Comparison of ENCODE assay signal across 8 cellular contexts in the genomic region with DNA sequence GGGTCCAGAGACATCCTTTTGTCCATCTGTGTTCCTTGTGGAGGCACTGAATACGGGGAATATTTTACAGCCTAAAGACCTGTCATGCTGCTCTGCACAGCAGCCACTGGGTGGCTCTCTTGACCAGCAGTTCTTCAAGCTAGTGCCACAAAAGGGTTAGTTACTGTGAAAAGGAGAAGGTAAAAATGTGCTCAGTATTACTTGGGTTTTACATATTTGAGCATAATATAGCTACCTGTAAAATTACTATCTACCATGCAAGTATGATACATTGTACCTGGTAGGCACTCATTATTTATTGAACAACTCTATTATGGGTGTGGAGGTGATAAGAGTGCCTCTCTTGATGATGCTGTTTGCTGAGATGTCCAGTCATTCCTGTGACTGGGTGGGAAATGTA. TPM values are rescaled to one million over a fixed set of nuclear protein-coding genes. Genes with fewer than 3 reads are reported as not detected.
A peak's percentile ranks its signal among the peaks of the same experiment; 100 is the strongest.
DNase-seq lines count a peak whose midpoint lies in the region; ATAC-seq and TF ChIP-seq lines count a peak whose summit lies in the region.

No MANE protein-coding gene starts in this region.

- in situ Hi-C loops in KBM-7 (cut with MboI; ENCODE audit: low pct_unique_long_range_greater_than_20kb, low sequenced_read_pairs): no loop called here

- POLR2A ChIA-PET in PC-3 (lab: Charles Lee; ENCODE audit: unreplicated experiment): no interaction called here

- H3K9me2 ChIP-seq in PC-3 (replicated peaks; ENCODE audit: low read length): no peaks in the 10 kb centered on the region

- BruUV-seq in PC-3 (replicated peaks; lab: Mats Ljungman, UMichigan): no TSS peak

- TF ChIP-seq CTCF in PC-3 (conservative IDR thresholded peaks at IDR 0.05; ENCODE audit: low read depth, low read length): peak; percentile 98

- H3K27ac ChIP-seq in PC-3 (ENCODE audit: low read length): no peak overlapping the region

- no peak overlapping the region for H3K4me2 ChIP-seq in PC-3 (ENCODE audit: low read length)

- H3F3A ChIP-seq in PC-3 (ENCODE audit: low read length, unreplicated experiment): no peaks in the 10 kb centered on the region

- H3K36me3 ChIP-seq in PC-3 (ENCODE audit: low read depth, low read length): peaks cover 36% of the 10 kb centered on the region

- H2AFZ ChIP-seq in PC-3 (ENCODE audit: low read length): no peak overlapping the region

- peak; percentile 13 for DNase-seq in activated T-cell treated with anti-CD3 and anti-CD28 coated beads for 24 hours (ENCODE audit: low read depth)
- no peak for DNase-seq in activated T-cell treated with anti-CD3 and anti-CD28 coated beads for 4 hours
- peak; percentile 70 for DNase-seq in KBM-7
- peak; percentile 75 for DNase-seq in PC-3
- peak; percentile 85 for DNase-seq in astrocyte of the hippocampus (ENCODE audit: low read depth, low spot score)
- peak; percentile 68 for DNase-seq in iPS-NIHi11 (ENCODE audit: low spot score)
- peak; percentile 36 for DNase-seq in smooth muscle cell of the brain vasculature (ENCODE audit: low read depth, low spot score)

- H3K9ac ChIP-seq in PC-3 (ENCODE audit: low read length): no peak overlapping the region

- no peak overlapping the region for H3K4me3 ChIP-seq in PC-3 (ENCODE audit: low read length)

- no peaks in the 10 kb centered on the region for H3K27me3 ChIP-seq in PC-3 (ENCODE audit: low read length)

- intact Hi-C loops in PC-3 (cut with micrococcal nuclease): loop anchor here (1.0 kb wide), 3 partner anchors 227 to 326 kb away; no protein-coding TSS in a partner anchor

- CTCF ChIA-PET in PC-3 (lab: Charles Lee): interaction anchor here (0.5 to 2.2 kb wide), 6 partner anchors 20 to 1777 kb away, joined by 3 to 14 read pairs (median 4); no protein-coding TSS in a partner anchor

- ATAC-seq in GM21723 (IDR thresholded peaks at IDR 0.05; ENCODE audit: unreplicated experiment): peak; percentile 94
- peak; percentile 93 for ATAC-seq in PC-3

- H3K4me1 ChIP-seq in PC-3 (ENCODE audit: insufficient read depth, low read length): no peaks in the 10 kb centered on the region

- no peaks in the 10 kb centered on the region for H3K9me3 ChIP-seq in PC-3 (ENCODE audit: low read length)

- no peaks in the 10 kb centered on the region for H3K79me2 ChIP-seq in PC-3 (ENCODE audit: low read length)

- no peaks in the 10 kb centered on the region for H4K20me1 ChIP-seq in PC-3 (ENCODE audit: low read length)

RNA-seq across cellular contexts. Expression of gene FZD5, which starts 23.6 kb away (rescaled TPM):
- 7.2 and 7.5 TPM in 2 replicates for total RNA-seq in PC-3 (2014; rRNA removed)

RNA-seq across cellular contexts. Expression of gene CCNYL1, which starts 34.7 kb away (rescaled TPM):
- total RNA-seq in PC-3 (2014; rRNA removed): 14.7 and 19.2 TPM in 2 replicates
